Comparison of ENCODE assay signal across 25 cellular contexts in the genomic region with DNA sequence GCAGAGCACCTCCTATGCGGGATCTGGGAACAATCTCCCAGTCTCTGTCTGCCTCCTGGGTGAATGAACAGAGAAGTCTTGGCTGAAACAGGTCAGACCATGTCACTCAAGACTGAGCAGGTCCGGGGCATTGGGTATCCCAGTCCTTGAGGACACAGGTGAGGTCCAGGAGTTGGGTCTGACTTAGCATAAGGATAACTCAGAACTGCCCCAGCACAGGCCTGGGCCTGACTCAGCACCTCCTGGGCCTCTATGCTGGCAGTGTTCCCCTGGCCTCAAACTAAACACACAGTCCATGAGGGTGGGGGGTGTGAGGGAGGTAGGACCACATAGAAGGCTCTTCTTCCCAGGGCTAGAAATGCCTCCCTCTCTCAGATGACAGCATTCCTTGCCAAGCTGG. TPM values are rescaled to one million over a fixed set of nuclear protein-coding genes. Genes with fewer than 3 reads are reported as not detected.
"Had no signal": no experiment of that assay in that cellular context is flagged by ENCODE, and none has a peak within 500 bp of the region (broad histone marks: within the 10 kb centered on the region; RNA-seq: fewer than 3 reads in every experiment).

No MANE protein-coding gene starts in this region.

- H3K27ac ChIP-seq: KMS-11, PC-9 had no signal

- H3K4me3 Mint-ChIP-seq: activated CD8-positive, alpha-beta T cell treated with anti-CD3 and anti-CD28 coated beads, Interleukin-2, amount 10 ng/mL, durations not matched to agents 7 days and 5 days; activated T-cell treated with anti-CD3 and anti-CD28 coated beads, Interleukin-2, amount 50 U/mL, for 4 hours; brain; T-helper 17 cell; WTC11 had no signal

- ATAC-seq: activated CD8-positive, alpha-beta T cell treated with anti-CD3 and anti-CD28 coated beads, Interleukin-2, amount 10 ng/mL, durations not matched to agents 7 days and 5 days; activated naive CD4-positive, alpha-beta T cell treated with anti-CD3 and anti-CD28 coated beads, Interleukin-2, amount 50 U/mL, for 72 hours; activated T-cell treated with anti-CD3 and anti-CD28 coated beads, Interleukin-2, amount 50 U/mL, for 4 hours; T-helper 17 cell; WTC11 had no signal

- H3K27ac Mint-ChIP-seq: activated CD8-positive, alpha-beta T cell treated with anti-CD3 and anti-CD28 coated beads, Interleukin-2, amount 10 ng/mL, durations not matched to agents 7 days and 5 days; activated naive CD4-positive, alpha-beta T cell treated with anti-CD3 and anti-CD28 coated beads, Interleukin-2, amount 50 U/mL, for 72 hours; brain; T-helper 17 cell; WTC11 had no signal

- DNase-seq: activated CD4-positive, alpha-beta T cell treated with anti-CD3 and anti-CD28 coated beads for 48 hours; activated CD4-positive, alpha-beta T cell treated with anti-CD3 and anti-CD28 coated beads, Interleukin-2, amount 50 U/mL, for 4 hours; activated CD4-positive, CD25-positive, alpha-beta regulatory T cell treated with anti-CD3 and anti-CD28 coated beads, Interleukin-2, amount 50 U/mL, for 72 hours; activated CD8-positive, alpha-beta T cell treated with anti-CD3 and anti-CD28 coated beads, Interleukin-2, amount 10 ng/mL, durations not matched to agents 7 days and 5 days; activated effector memory CD4-positive, alpha-beta T cell treated with anti-CD3 and anti-CD28 coated beads, Interleukin-2, amount 50 U/mL, for 16 hours; activated naive CD4-positive, alpha-beta T cell treated with Interleukin-2 at 50 U/mL for 16 hours; activated T-cell treated with anti-CD3 and anti-CD28 coated beads, Interleukin-2, amount 50 U/mL, for 4 hours; amygdala; MV-4-11; NCI-H1092 treated with DMSO at 0.1 percent for 48 hours; NCI-H1436 treated with DMSO at 0.1 percent for 48 hours; NCI-H187; NCI-H2081; NCI-H510A treated with DMSO at 0.1 percent for 48 hours; PC-9; SIG-M5; T-helper 17 cell; T-helper 9 cell had no signal

- H3K4me3 ChIP-seq: PC-9 had no signal

- H3K9me3 Mint-ChIP-seq: activated naive CD4-positive, alpha-beta T cell treated with anti-CD3 and anti-CD28 coated beads, Interleukin-2, amount 50 U/mL, for 72 hours; activated T-cell treated with anti-CD3 and anti-CD28 coated beads, Interleukin-2, amount 50 U/mL, for 4 hours; WTC11 had no signal

RNA-seq across cellular contexts. Expression of a gene that starts 1.5 kb away (rescaled TPM):
- total RNA-seq: activated CD8-positive, alpha-beta T cell treated with anti-CD3 and anti-CD28 coated beads, Interleukin-2, amount 10 ng/mL, durations not matched to agents 7 days and 5 days; activated naive CD4-positive, alpha-beta T cell treated with anti-CD3 and anti-CD28 coated beads, Interleukin-2, amount 50 U/mL, for 72 hours; activated T-cell treated with anti-CD3 and anti-CD28 coated beads, Interleukin-2, amount 50 U/mL, for 4 hours; astrocyte; MCF 10A; PC-9; RPMI7951; T-helper 17 cell; WTC11 had no signal

RNA-seq across cellular contexts. Expression of a gene that starts 21.7 kb away (rescaled TPM):
- total RNA-seq: RPMI7951 had no signal
